Comparison of ENCODE assay signal across 1 cellular context in genomic region chr13:28145049-28145448, GRCh38.
TF ChIP-seq lines count a peak whose summit lies in the region.

No MANE protein-coding gene starts in this region.

TF ChIP-seq in HepG2, 621 proteins besides CTCF, POLR2A, EP300 and RAD21 (continued from another document and continues in another):
- TF ChIP-seq ELF3 (CRISPR knock-in tag; IDR thresholded peaks at IDR 0.05): no peak
- TF ChIP-seq HMGA1 (CRISPR knock-in tag; conservative IDR thresholded peaks at IDR 0.05): no peak
- no peak for TF ChIP-seq DBP (CRISPR knock-in tag; IDR thresholded peaks at IDR 0.05; ENCODE audit: not compliant biosample characterization)
- TF ChIP-seq BRCA1 (CRISPR knock-in tag; IDR thresholded peaks at IDR 0.05): no peak
- peak; percentile 29; the same call in 1 of the 2 replicates for TF ChIP-seq SALL1 (CRISPR knock-in tag; IDR thresholded peaks at IDR 0.05)
- TF ChIP-seq PBX2 (CRISPR knock-in tag; IDR thresholded peaks at IDR 0.05): no peak
- peak; percentile 76 for TF ChIP-seq ZNF646 (CRISPR knock-in tag; IDR thresholded peaks at IDR 0.05)
- no peak for TF ChIP-seq ZBTB33 (CRISPR knock-in tag; IDR thresholded peaks at IDR 0.05)
- TF ChIP-seq SNAPC2 (CRISPR knock-in tag; IDR thresholded peaks at IDR 0.05): no peak
- no peak for TF ChIP-seq BORCS8-MEF2B (CRISPR knock-in tag; IDR thresholded peaks at IDR 0.05)
- no peak for TF ChIP-seq PCBP2 (optimal IDR thresholded peaks at IDR 0.05; ENCODE audit: low read depth, low read length, poor library complexity, severe bottlenecking)
- no peak for TF ChIP-seq CC2D1A (CRISPR knock-in tag; IDR thresholded peaks at IDR 0.05)
- TF ChIP-seq ZSCAN29 (CRISPR knock-in tag; conservative IDR thresholded peaks at IDR 0.05): no peak
- 0 out of 2 replicates have a peak, but pooled peaks have one; percentile 40 for TF ChIP-seq MIXL1 (CRISPR knock-in tag; IDR thresholded peaks at IDR 0.05)
- TF ChIP-seq ARHGAP35 (CRISPR knock-in tag; IDR thresholded peaks at IDR 0.05; ENCODE audit: borderline replicate concordance): no peak
- TF ChIP-seq GABPA (IDR thresholded peaks at IDR 0.05; ENCODE audit: low read depth, low read length): no peak
- 0 out of 2 replicates have a peak, but pooled peaks have one; percentile 22 for TF ChIP-seq GABPA (CRISPR knock-in tag; IDR thresholded peaks at IDR 0.05; ENCODE audit: low read depth)
- TF ChIP-seq IKZF4 (CRISPR knock-in tag; IDR thresholded peaks at IDR 0.05; ENCODE audit: borderline replicate concordance, low read depth, not compliant biosample characterization): no peak
- no peak for TF ChIP-seq ZNF749 (CRISPR knock-in tag; IDR thresholded peaks at IDR 0.05; ENCODE audit: borderline replicate concordance)
- TF ChIP-seq MTF2 (CRISPR knock-in tag; IDR thresholded peaks at IDR 0.05; ENCODE audit: borderline replicate concordance): no peak
- TF ChIP-seq ZKSCAN1 (IDR thresholded peaks at IDR 0.05; ENCODE audit: low read length): no peak
- TF ChIP-seq PATZ1 (CRISPR knock-in tag; IDR thresholded peaks at IDR 0.05): no peak
- TF ChIP-seq TBX3 (IDR thresholded peaks at IDR 0.05; ENCODE audit: borderline replicate concordance): peak; percentile 80; the same call in 1 of the 2 replicates
- 0 out of 2 replicates have a peak, but pooled peaks have one; percentile 36 for TF ChIP-seq STAT5B (CRISPR knock-in tag; IDR thresholded peaks at IDR 0.05)
- TF ChIP-seq RNF219 (CRISPR knock-in tag; IDR thresholded peaks at IDR 0.05): no peak
- no peak for TF ChIP-seq ZNF446 (CRISPR knock-in tag; IDR thresholded peaks at IDR 0.05)
- TF ChIP-seq CREB1 (IDR thresholded peaks at IDR 0.05): peak; percentile 25; the same call in 1 of the 2 replicates
- no peak for TF ChIP-seq CREB1 (CRISPR knock-in tag; IDR thresholded peaks at IDR 0.05)
- no peak for TF ChIP-seq CHD2 (IDR thresholded peaks at IDR 0.05; ENCODE audit: low read depth, low read length)
- no peak for TF ChIP-seq CERS6 (CRISPR knock-in tag; IDR thresholded peaks at IDR 0.05)
- TF ChIP-seq ZMYM2 (CRISPR knock-in tag; IDR thresholded peaks at IDR 0.05): no peak
- TF ChIP-seq THAP11 (CRISPR knock-in tag; IDR thresholded peaks at IDR 0.05): no peak
- no peak for TF ChIP-seq TCF12 (IDR thresholded peaks at IDR 0.05)
- TF ChIP-seq TCF12 (CRISPR knock-in tag; IDR thresholded peaks at IDR 0.05): no peak
- TF ChIP-seq ZNF572 (CRISPR knock-in tag; IDR thresholded peaks at IDR 0.05): no peak
- TF ChIP-seq ZNF83 (CRISPR knock-in tag; IDR thresholded peaks at IDR 0.05; ENCODE audit: borderline replicate concordance): no peak
- TF ChIP-seq SATB2 (CRISPR knock-in tag; IDR thresholded peaks at IDR 0.05): no peak
- TF ChIP-seq ATF7 (IDR thresholded peaks at IDR 0.05): no peak
- TF ChIP-seq ATF7 (CRISPR knock-in tag; IDR thresholded peaks at IDR 0.05): no peak
- TF ChIP-seq ZFY (CRISPR knock-in tag; IDR thresholded peaks at IDR 0.05): no peak
- TF ChIP-seq FOXA1 (IDR thresholded peaks at IDR 0.05): peak; percentile 99
- TF ChIP-seq FOXA1 (CRISPR knock-in tag; IDR thresholded peaks at IDR 0.05): peak; percentile 97
- no peak for TF ChIP-seq ZNF674 (CRISPR knock-in tag; IDR thresholded peaks at IDR 0.05; ENCODE audit: low read depth)
- TF ChIP-seq ZNF746 (CRISPR knock-in tag; IDR thresholded peaks at IDR 0.05): no peak
- peak; percentile 50; the same call in 1 of the 2 replicates for TF ChIP-seq ZNF264 (CRISPR knock-in tag; IDR thresholded peaks at IDR 0.05)
- TF ChIP-seq MIER2 (CRISPR knock-in tag; IDR thresholded peaks at IDR 0.05): no peak
- TF ChIP-seq SKIL (CRISPR knock-in tag; IDR thresholded peaks at IDR 0.05; ENCODE audit: borderline replicate concordance): no peak
- TF ChIP-seq ZNF788 (CRISPR knock-in tag; IDR thresholded peaks at IDR 0.05; ENCODE audit: borderline replicate concordance): no peak
- TF ChIP-seq ZNF768 (CRISPR knock-in tag; IDR thresholded peaks at IDR 0.05): no peak
- no peak for TF ChIP-seq ZNF451 (CRISPR knock-in tag; IDR thresholded peaks at IDR 0.05)
- TF ChIP-seq PLRG1 (conservative IDR thresholded peaks at IDR 0.05): no peak
- TF ChIP-seq GATAD2A (CRISPR knock-in tag; IDR thresholded peaks at IDR 0.05): peak; percentile 83
- no peak for TF ChIP-seq TFDP1 (CRISPR knock-in tag; IDR thresholded peaks at IDR 0.05; ENCODE audit: borderline replicate concordance)
- TF ChIP-seq NFE2L1 (CRISPR knock-in tag; IDR thresholded peaks at IDR 0.05; ENCODE audit: borderline replicate concordance): no peak
